In genomic region chr22:37745548-37746365, GRCh38 we compare ENCODE assay signal across 8 cellular contexts. TPM values are rescaled to one million over a fixed set of nuclear protein-coding genes. Genes with fewer than 3 reads are reported as not detected.
DNase-seq lines count a peak whose midpoint lies in the region; FAIRE-seq and TF ChIP-seq lines count a peak whose summit lies in the region.

No MANE protein-coding gene starts in this region.

- H3K27ac Mint-ChIP-seq in astrocyte (ENCODE audit: unreplicated experiment) = no peak overlapping the region

- peaks cover 41% of the 10 kb centered on the region for H3K4me1 Mint-ChIP-seq in astrocyte (ENCODE audit: low read depth, unreplicated experiment)

- peaks cover 52% of the 10 kb centered on the region for H3K79me2 ChIP-seq in astrocyte (ENCODE audit: insufficient read depth, low read length)

- H3K27ac ChIP-seq in astrocyte (ENCODE audit: low read depth, low read length) (peak overlapping the region; percentile 85), rectal smooth muscle tissue (ENCODE audit: low read depth, low read length) (peak overlapping the region; percentile 87)

- in situ Hi-C loops in G401 (cut with HindIII; ENCODE audit: low sequenced_read_pairs) = no loop called here

- H3K4me1 ChIP-seq in astrocyte (ENCODE audit: insufficient read depth, low read length) (peaks cover 70% of the 10 kb centered on the region), rectal smooth muscle tissue (ENCODE audit: control insufficient read depth, insufficient read depth, low read length) (peaks cover 49% of the 10 kb centered on the region)

- H3K9ac ChIP-seq in astrocyte (ENCODE audit: low read length) (peak overlapping the region; percentile 96), rectal smooth muscle tissue (ENCODE audit: low read length) (peak overlapping the region; percentile 94)

- FAIRE-seq in astrocyte (lab: Jason Lieb, UNC) (no peak), urothelium cell line (lab: Jason Lieb, UNC) (peak; percentile 77)

- peaks cover 34% of the 10 kb centered on the region for H4K20me1 ChIP-seq in astrocyte (ENCODE audit: insufficient read depth, low read length)

- no peak for TF ChIP-seq CTCF in HFF-Myc (IDR thresholded peaks at IDR 0.05; ENCODE audit: low read depth, low read length, missing control alignments)
- TF ChIP-seq CTCF in astrocyte (IDR thresholded peaks at IDR 0.05; ENCODE audit: insufficient read depth, low read depth, low read length) = no peak

- no peaks in the 10 kb centered on the region for H3K36me3 ChIP-seq in astrocyte (ENCODE audit: insufficient read depth, low read length)
- H3K36me3 ChIP-seq in rectal smooth muscle tissue (ENCODE audit: control insufficient read depth, insufficient read depth, low read length) = no peaks in the 10 kb centered on the region

- peaks cover under 1% of the 10 kb centered on the region for H3K36me3 Mint-ChIP-seq in astrocyte (ENCODE audit: low read depth, unreplicated experiment)

- H3K27me3 ChIP-seq in astrocyte (ENCODE audit: insufficient read depth, low read length) (no peaks in the 10 kb centered on the region), rectal smooth muscle tissue (ENCODE audit: control insufficient read depth, insufficient read depth, low read length) (no peaks in the 10 kb centered on the region)

- H3K4me3 ChIP-seq in HFF-Myc (replicated peaks; ENCODE audit: low read depth, low read length) (peak overlapping the region; percentile 93), astrocyte (ENCODE audit: insufficient read depth, low read depth, low read length) (peak overlapping the region; percentile 76), rectal smooth muscle tissue (ENCODE audit: low read length) (peak overlapping the region; percentile 88)

- no peaks in the 10 kb centered on the region for H3K27me3 Mint-ChIP-seq in astrocyte (ENCODE audit: low read depth, unreplicated experiment)

- peak overlapping the region; percentile 77 for H3K4me3 Mint-ChIP-seq in astrocyte (ENCODE audit: unreplicated experiment)

- H3K4me2 ChIP-seq in astrocyte (ENCODE audit: low read length) = peak overlapping the region; percentile 98

- DNase-seq in G401 (ENCODE audit: low spot score) (peak; percentile 76), HFF-Myc (ENCODE audit: extremely low read depth, low read depth) (no peak), NCI-H1105 treated with DMSO at 0.1 percent for 48 hours (lab: John Stamatoyannopoulos, UW) (peak; percentile 59), T1000 (lab: John Stamatoyannopoulos, UW) (peak; percentile 63), astrocyte (ENCODE audit: low read depth) (peak; percentile 63), hepatic stellate cell (ENCODE audit: low spot score) (peak; percentile 96), urothelium cell line (ENCODE audit: low spot score) (peak; percentile 96)

- H3K9me3 Mint-ChIP-seq in astrocyte (ENCODE audit: unreplicated experiment) = no peaks in the 10 kb centered on the region

- H3K9me3 ChIP-seq in astrocyte (ENCODE audit: insufficient read depth, low read depth, low read length) = no peaks in the 10 kb centered on the region

- H2AFZ ChIP-seq in astrocyte (ENCODE audit: low read depth, low read length) = peak overlapping the region; percentile 88

RNA-seq across cellular contexts. Expression of gene TRIOBP, which starts 48.9 kb away (rescaled TPM):
- total RNA-seq in G401 (2014; rRNA removed; shearing (Covaris generic)) = 80.9 and 98.8 TPM in 2 replicates
- 40.6 and 41.5 TPM in 2 replicates for total RNA-seq in astrocyte

RNA-seq across cellular contexts. Expression of gene NOL12, which starts 59.6 kb away (rescaled TPM):
- total RNA-seq in G401 (2014; rRNA removed; shearing (Covaris generic)) = 30.2 and 44.8 TPM in 2 replicates
- 17.9 and 18.1 TPM in 2 replicates for total RNA-seq in astrocyte
